In genomic region chr1:205210876-205211838, GRCh38 we compare ENCODE assay signal across 1 cellular context.
TF ChIP-seq lines count a peak whose summit lies in the region.

DSTYK (minus strand) TSS chr1:205211702; CDS start chr1:205211535, 167 bp downstream.

TF ChIP-seq in SK-N-SH, 30 proteins besides CTCF, POLR2A, EP300 and RAD21 (continued from another document):
- TF ChIP-seq IRF3 (IDR thresholded peaks at IDR 0.05; ENCODE audit: low read depth, low read length) (no peak), SMC3 (IDR thresholded peaks at IDR 0.05; ENCODE audit: low read depth, low read length) (no peak), MEF2A (IDR thresholded peaks at IDR 0.05; ENCODE audit: borderline replicate concordance, low read depth) (no peak; the same call in 1 of the 2 replicates), RCOR1 (IDR thresholded peaks at IDR 0.05; ENCODE audit: low read length) (peak; percentile 86), TEAD4 (IDR thresholded peaks at IDR 0.05; ENCODE audit: borderline replicate concordance, insufficient read depth) (peak; percentile 49; the same call in 1 of the 2 replicates), YY1 (IDR thresholded peaks at IDR 0.05; ENCODE audit: low read depth) (peak; percentile 71; the same call in 1 of the 2 replicates), TAF1 (IDR thresholded peaks at IDR 0.05; ENCODE audit: borderline replicate concordance, low read depth, low read length) (peak; percentile 90), EZH2phosphoT487 (IDR thresholded peaks at IDR 0.05; ENCODE audit: borderline replicate concordance, low read depth) (no peak), MAX (IDR thresholded peaks at IDR 0.05; ENCODE audit: low read depth) (peak; percentile 46), MXI1 (IDR thresholded peaks at IDR 0.05; ENCODE audit: low read depth, low read length) (0 out of 2 replicates have a peak, but pooled peaks have one; percentile 79), NFIC (IDR thresholded peaks at IDR 0.05; ENCODE audit: borderline replicate concordance) (peak; percentile 22; the same call in 1 of the 2 replicates), RFX5 (IDR thresholded peaks at IDR 0.05; ENCODE audit: low read length) (no peak), FOXM1 (IDR thresholded peaks at IDR 0.05; ENCODE audit: low read depth) (no peak), FOXJ3 (CRISPR knock-in tag; IDR thresholded peaks at IDR 0.05) (peak; percentile 56; the same call in 1 of the 2 replicates)
TF ChIP-seq in SK-N-SH: peak in this region for 17.
